Comparison of ENCODE assay signal across 1 cellular context in the genomic region with DNA sequence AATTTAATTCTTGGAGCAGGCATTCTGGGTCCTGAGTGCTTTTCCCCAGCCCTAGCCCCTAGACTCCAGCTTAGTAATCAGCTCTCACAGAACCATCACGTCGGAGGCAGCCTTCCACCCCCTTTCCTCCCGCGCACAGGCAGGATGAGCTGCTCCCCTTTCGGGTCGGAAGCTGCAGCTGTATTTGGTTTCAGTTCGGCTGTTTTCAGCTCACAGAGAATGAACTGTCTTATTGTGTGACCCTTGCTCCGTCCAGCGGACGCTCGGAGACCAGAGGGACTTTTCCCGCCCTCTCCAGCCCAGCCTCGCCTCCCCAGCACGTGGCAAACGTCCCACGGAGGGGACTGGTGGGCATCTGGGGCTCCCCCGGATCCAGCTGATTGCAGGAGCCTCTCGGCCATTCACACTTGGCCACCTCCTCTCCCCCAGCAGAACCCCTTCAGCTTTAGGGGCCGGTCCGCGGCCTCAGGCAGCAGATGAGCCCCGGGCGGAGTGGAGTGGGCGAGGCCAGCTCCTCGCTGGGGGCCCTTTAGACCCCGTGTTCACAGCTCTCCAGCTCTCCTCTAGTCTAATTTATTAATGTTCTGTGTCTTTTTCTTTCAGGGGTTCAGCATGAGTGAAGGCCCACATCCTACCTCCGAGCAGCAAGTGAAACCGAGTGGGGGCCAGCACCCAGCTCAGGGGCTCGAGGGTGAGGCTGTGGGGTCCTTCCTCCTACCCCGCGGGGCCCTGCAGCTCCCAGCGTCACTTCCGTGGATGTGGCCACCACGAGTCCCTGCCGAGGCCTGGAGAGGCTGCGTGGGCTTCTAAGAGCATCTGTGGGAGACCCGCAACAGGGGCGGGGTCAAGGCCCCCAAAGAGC.
TF ChIP-seq lines count a peak whose summit lies in the region.

No MANE protein-coding gene starts in this region.

TF ChIP-seq in HepG2, 621 proteins besides CTCF, POLR2A, EP300 and RAD21 (continued from another document and continues in another):
- TF ChIP-seq ZNF335 (CRISPR knock-in tag; IDR thresholded peaks at IDR 0.05) (0 out of 2 replicates have a peak, but pooled peaks have one; percentile 46), ZNF598 (CRISPR knock-in tag; IDR thresholded peaks at IDR 0.05; ENCODE audit: borderline replicate concordance) (peak; percentile 28; the same call in 1 of the 2 replicates), MXD4 (CRISPR knock-in tag; IDR thresholded peaks at IDR 0.05) (peak; percentile 76), ZNF276 (CRISPR knock-in tag; IDR thresholded peaks at IDR 0.05; ENCODE audit: low read depth) (peak; percentile 95), TCF7 (IDR thresholded peaks at IDR 0.05; ENCODE audit: low read depth) (no peak), ZNF589 (CRISPR knock-in tag; conservative IDR thresholded peaks at IDR 0.05) (peak; percentile 81; the same call in 1 of the 2 replicates), JUNB (CRISPR knock-in tag; IDR thresholded peaks at IDR 0.05; ENCODE audit: borderline replicate concordance) (peak; percentile 64; the same call in 1 of the 2 replicates), ZBED4 (CRISPR knock-in tag; IDR thresholded peaks at IDR 0.05; ENCODE audit: borderline replicate concordance) (peak; percentile 82), SP1 (IDR thresholded peaks at IDR 0.05) (no peak), SP1 (CRISPR knock-in tag; IDR thresholded peaks at IDR 0.05) (no peak), ZNF550 (CRISPR knock-in tag; IDR thresholded peaks at IDR 0.05; ENCODE audit: borderline replicate concordance) (0 out of 2 replicates have a peak, but pooled peaks have one; percentile 80), ZNF878 (CRISPR knock-in tag; IDR thresholded peaks at IDR 0.05) (peak; percentile 96), ZSCAN30 (CRISPR knock-in tag; IDR thresholded peaks at IDR 0.05) (0 out of 2 replicates have a peak, but pooled peaks have one; percentile 32), ZNF564 (CRISPR knock-in tag; IDR thresholded peaks at IDR 0.05) (peak; percentile 74; the same call in 1 of the 2 replicates), SNAI1 (CRISPR knock-in tag; IDR thresholded peaks at IDR 0.05; ENCODE audit: borderline replicate concordance) (peak; percentile 75; the same call in 1 of the 2 replicates), LBX2 (CRISPR knock-in tag; IDR thresholded peaks at IDR 0.05; ENCODE audit: borderline replicate concordance) (peak; percentile 77; the same call in 1 of the 2 replicates), GPBP1L1 (CRISPR knock-in tag; IDR thresholded peaks at IDR 0.05) (no peak), MAZ (IDR thresholded peaks at IDR 0.05; ENCODE audit: borderline replicate concordance, low read depth, low read length) (no peak), MAZ (CRISPR knock-in tag; IDR thresholded peaks at IDR 0.05; ENCODE audit: low read depth) (peak; percentile 58; the same call in 1 of the 2 replicates), MYC (CRISPR knock-in tag; IDR thresholded peaks at IDR 0.05; ENCODE audit: borderline replicate concordance) (peak; percentile 91), ZBTB14 (CRISPR knock-in tag; IDR thresholded peaks at IDR 0.05) (no peak), ZNF740 (CRISPR knock-in tag; IDR thresholded peaks at IDR 0.05) (peak; percentile 81; the same call in 1 of the 2 replicates), MEF2D (CRISPR knock-in tag; IDR thresholded peaks at IDR 0.05) (peak; percentile 87), ZNF263 (CRISPR knock-in tag; IDR thresholded peaks at IDR 0.05) (peak; percentile 79), FOXK1 (CRISPR knock-in tag; IDR thresholded peaks at IDR 0.05; ENCODE audit: borderline replicate concordance, low read depth) (peak; percentile 31; the same call in 1 of the 2 replicates), TFE3 (CRISPR knock-in tag; IDR thresholded peaks at IDR 0.05) (peak; percentile 78), KDM5A (IDR thresholded peaks at IDR 0.05; ENCODE audit: borderline replicate concordance, low read length) (no peak)
- TF ChIP-seq, protein P1, sequence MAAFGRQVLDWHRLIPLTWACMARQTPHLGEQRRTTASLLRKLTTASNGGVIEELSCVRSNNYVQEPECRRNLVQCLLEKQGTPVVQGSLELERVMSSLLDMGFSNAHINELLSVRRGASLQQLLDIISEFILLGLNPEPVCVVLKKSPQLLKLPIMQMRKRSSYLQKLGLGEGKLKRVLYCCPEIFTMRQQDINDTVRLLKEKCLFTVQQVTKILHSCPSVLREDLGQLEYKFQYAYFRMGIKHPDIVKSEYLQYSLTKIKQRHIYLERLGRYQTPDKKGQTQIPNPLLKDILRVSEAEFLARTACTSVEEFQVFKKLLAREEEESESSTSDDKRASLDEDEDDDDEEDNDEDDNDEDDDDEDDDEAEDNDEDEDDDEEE (CRISPR knock-in tag; IDR thresholded peaks at IDR 0.05), result no peak; the same call in none of the 2 replicates
- TF ChIP-seq, protein P2, sequence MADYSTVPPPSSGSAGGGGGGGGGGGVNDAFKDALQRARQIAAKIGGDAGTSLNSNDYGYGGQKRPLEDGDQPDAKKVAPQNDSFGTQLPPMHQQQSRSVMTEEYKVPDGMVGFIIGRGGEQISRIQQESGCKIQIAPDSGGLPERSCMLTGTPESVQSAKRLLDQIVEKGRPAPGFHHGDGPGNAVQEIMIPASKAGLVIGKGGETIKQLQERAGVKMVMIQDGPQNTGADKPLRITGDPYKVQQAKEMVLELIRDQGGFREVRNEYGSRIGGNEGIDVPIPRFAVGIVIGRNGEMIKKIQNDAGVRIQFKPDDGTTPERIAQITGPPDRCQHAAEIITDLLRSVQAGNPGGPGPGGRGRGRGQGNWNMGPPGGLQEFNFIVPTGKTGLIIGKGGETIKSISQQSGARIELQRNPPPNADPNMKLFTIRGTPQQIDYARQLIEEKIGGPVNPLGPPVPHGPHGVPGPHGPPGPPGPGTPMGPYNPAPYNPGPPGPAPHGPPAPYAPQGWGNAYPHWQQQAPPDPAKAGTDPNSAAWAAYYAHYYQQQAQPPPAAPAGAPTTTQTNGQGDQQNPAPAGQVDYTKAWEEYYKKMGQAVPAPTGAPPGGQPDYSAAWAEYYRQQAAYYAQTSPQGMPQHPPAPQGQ (CRISPR knock-in tag; IDR thresholded peaks at IDR 0.05; ENCODE audit: borderline replicate concordance), result no peak
- TF ChIP-seq, protein P3, sequence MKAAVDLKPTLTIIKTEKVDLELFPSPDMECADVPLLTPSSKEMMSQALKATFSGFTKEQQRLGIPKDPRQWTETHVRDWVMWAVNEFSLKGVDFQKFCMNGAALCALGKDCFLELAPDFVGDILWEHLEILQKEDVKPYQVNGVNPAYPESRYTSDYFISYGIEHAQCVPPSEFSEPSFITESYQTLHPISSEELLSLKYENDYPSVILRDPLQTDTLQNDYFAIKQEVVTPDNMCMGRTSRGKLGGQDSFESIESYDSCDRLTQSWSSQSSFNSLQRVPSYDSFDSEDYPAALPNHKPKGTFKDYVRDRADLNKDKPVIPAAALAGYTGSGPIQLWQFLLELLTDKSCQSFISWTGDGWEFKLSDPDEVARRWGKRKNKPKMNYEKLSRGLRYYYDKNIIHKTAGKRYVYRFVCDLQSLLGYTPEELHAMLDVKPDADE (CRISPR knock-in tag; IDR thresholded peaks at IDR 0.05), result 0 out of 2 replicates have a peak, but pooled peaks have one; percentile 69
- TF ChIP-seq, protein P4, sequence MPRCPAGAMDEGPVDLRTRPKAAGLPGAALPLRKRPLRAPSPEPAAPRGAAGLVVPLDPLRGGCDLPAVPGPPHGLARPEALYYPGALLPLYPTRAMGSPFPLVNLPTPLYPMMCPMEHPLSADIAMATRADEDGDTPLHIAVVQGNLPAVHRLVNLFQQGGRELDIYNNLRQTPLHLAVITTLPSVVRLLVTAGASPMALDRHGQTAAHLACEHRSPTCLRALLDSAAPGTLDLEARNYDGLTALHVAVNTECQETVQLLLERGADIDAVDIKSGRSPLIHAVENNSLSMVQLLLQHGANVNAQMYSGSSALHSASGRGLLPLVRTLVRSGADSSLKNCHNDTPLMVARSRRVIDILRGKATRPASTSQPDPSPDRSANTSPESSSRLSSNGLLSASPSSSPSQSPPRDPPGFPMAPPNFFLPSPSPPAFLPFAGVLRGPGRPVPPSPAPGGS (CRISPR knock-in tag; IDR thresholded peaks at IDR 0.05), result peak; percentile 74; the same call in 1 of the 2 replicates
- TF ChIP-seq, protein P5, sequence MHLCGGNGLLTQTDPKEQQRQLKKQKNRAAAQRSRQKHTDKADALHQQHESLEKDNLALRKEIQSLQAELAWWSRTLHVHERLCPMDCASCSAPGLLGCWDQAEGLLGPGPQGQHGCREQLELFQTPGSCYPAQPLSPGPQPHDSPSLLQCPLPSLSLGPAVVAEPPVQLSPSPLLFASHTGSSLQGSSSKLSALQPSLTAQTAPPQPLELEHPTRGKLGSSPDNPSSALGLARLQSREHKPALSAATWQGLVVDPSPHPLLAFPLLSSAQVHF (CRISPR knock-in tag; IDR thresholded peaks at IDR 0.05), result peak; percentile 70
- TF ChIP-seq, protein P6, sequence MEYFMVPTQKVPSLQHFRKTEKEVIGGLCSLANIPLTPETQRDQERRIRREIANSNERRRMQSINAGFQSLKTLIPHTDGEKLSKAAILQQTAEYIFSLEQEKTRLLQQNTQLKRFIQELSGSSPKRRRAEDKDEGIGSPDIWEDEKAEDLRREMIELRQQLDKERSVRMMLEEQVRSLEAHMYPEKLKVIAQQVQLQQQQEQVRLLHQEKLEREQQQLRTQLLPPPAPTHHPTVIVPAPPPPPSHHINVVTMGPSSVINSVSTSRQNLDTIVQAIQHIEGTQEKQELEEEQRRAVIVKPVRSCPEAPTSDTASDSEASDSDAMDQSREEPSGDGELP (IDR thresholded peaks at IDR 0.05; ENCODE audit: borderline replicate concordance, low read depth), result peak; percentile 71
